ENCODE assay signal across 9 cellular contexts in the genomic region with DNA sequence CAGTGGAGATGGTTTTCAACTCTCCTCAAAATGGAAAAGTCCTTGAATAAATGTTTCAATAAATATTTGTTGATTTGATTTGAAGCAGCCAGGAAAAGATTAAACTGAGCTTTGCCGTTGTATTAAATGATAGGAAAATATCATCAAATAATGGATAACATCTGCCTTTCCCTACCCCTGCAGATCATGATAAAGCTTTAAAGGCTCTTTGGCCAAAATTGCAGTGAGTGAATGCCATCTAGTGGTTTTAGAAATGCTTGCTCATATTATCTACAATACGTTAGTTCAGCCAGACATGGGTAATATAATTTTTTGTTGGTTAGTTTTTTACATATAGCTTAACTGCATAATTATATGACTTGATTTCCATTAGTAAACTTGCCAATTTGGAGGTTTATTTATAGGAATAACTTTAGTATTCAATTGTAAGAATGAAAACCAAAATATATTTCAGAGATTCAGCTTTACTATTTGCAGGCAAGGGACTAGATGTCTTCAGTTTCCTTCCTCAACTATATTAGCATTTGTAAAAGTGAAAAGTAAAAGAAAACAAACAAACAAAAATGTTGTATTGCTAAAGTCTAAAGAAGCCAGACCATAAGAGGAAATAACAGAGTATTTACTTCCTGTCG.
A peak's percentile ranks its signal among the peaks of the same experiment; 100 is the strongest.
DNase-seq lines count a peak whose midpoint lies in the region; ATAC-seq, FAIRE-seq and TF ChIP-seq lines count a peak whose summit lies in the region.
"Had no signal": no experiment of that assay in that cellular context is flagged by ENCODE, and none has a peak within 500 bp of the region (broad histone marks: within the 10 kb centered on the region; RNA-seq: fewer than 3 reads in every experiment).

No MANE protein-coding gene starts in this region.

- H3K4me3 ChIP-seq in Caco-2 (ENCODE audit: low read depth, low read length) (no peak overlapping the region), PC-3 (ENCODE audit: low read length) (no peak overlapping the region), endothelial cell of umbilical vein (replicated peaks in 1 of 3; ENCODE audit: insufficient read depth in 1 of 3, low read depth in 1 of 3, low read length in 3 of 3) (no peak overlapping the region)
- no peak overlapping the region for H3K4me3 ChIP-seq in Jurkat, Clone E6-1 (ENCODE audit: low read length)
- H3K4me3 ChIP-seq: SJSA1 had no signal

- H3K79me2 ChIP-seq in PC-3 (ENCODE audit: low read length) (no peaks in the 10 kb centered on the region), endothelial cell of umbilical vein (ENCODE audit: control insufficient read depth, insufficient read depth, low read length) (no peaks in the 10 kb centered on the region)

- H3K9ac ChIP-seq in PC-3 (ENCODE audit: low read length), result no peak overlapping the region
- no peak overlapping the region for H3K9ac ChIP-seq in endothelial cell of umbilical vein (replicated peaks; ENCODE audit: extremely low read depth, insufficient read depth, low read length)

- intact Hi-C loops in Caco-2 (cut with micrococcal nuclease; ENCODE audit: unreplicated experiment) (loop anchor here (1.0 to 10.0 kb wide), 9 partner anchors 254 to 1936 kb away; no protein-coding TSS in a partner anchor), PC-3 (cut with micrococcal nuclease) (loop anchor here (1.0 to 10.0 kb wide), 10 partner anchors 254 to 1938 kb away; a partner anchor contains a TSS), endothelial cell of umbilical vein (cut with micrococcal nuclease) (loop anchor here (1.0 to 10.0 kb wide), 8 partner anchors 816 to 1938 kb away; a partner anchor contains a TSS)

- no peaks in the 10 kb centered on the region for H3K9me3 Mint-ChIP-seq in Caco-2 (ENCODE audit: unreplicated experiment)
- H3K9me3 Mint-ChIP-seq in stimulated activated memory B cell treated with anti-CD40 and anti-IgM and Interleukin-4, amounts not matched to agents 10 μg/mL and 1 μg/mL and 100 μg/mL, for 72 hours, result no peaks in the 10 kb centered on the region

- no peaks in the 10 kb centered on the region for H3K36me3 Mint-ChIP-seq in Caco-2 (ENCODE audit: insufficient read depth, unreplicated experiment)
- no peaks in the 10 kb centered on the region for H3K36me3 Mint-ChIP-seq in stimulated activated memory B cell treated with anti-CD40 and anti-IgM and Interleukin-4, amounts not matched to agents 10 μg/mL and 1 μg/mL and 100 μg/mL, for 72 hours

- ATAC-seq in PC-3, result peak; percentile 82
- ATAC-seq in stimulated activated memory B cell treated with anti-CD40 and anti-IgM and Interleukin-4, amounts not matched to agents 10 μg/mL and 1 μg/mL and 100 μg/mL, for 72 hours, result no peak

- FAIRE-seq in GM19239 (lab: Jason Lieb, UNC) (peak; percentile 80), endothelial cell of umbilical vein (lab: Jason Lieb, UNC) (peak; percentile 90)

- dilution Hi-C loops in endothelial cell of umbilical vein (cut with MboI; ENCODE audit: extremely low pct_ligation_motif_present, low sequenced_read_pairs), result no loop called here

- no peaks in the 10 kb centered on the region for H3K4me1 ChIP-seq in Caco-2
- H3K4me1 ChIP-seq in PC-3 (ENCODE audit: insufficient read depth, low read length), result no peaks in the 10 kb centered on the region
- H3K4me1 ChIP-seq in endothelial cell of umbilical vein (ENCODE audit: control insufficient read depth, extremely low read depth, insufficient read depth, low read length), result no peaks in the 10 kb centered on the region
- H3K4me1 ChIP-seq: SJSA1 had no signal

- H4K20me1 ChIP-seq in PC-3 (ENCODE audit: low read length) (no peaks in the 10 kb centered on the region), endothelial cell of umbilical vein (replicated peaks; ENCODE audit: control insufficient read depth, extremely low read depth, insufficient read depth, low read length) (no peaks in the 10 kb centered on the region)

- H3K27ac ChIP-seq in PC-3 (ENCODE audit: low read length) (no peak overlapping the region), endothelial cell of umbilical vein (ENCODE audit: insufficient read depth, low read depth, low read length) (no peak overlapping the region)
- H3K27ac ChIP-seq: SJSA1 had no signal

- POLR2A ChIA-PET in Caco-2 (lab: Charles Lee) (no interaction called here), PC-3 (lab: Charles Lee; ENCODE audit: unreplicated experiment) (interaction anchor here (0.7 kb wide), 1 partner anchor 143 kb away, joined by 4 read pairs; no protein-coding TSS in a partner anchor), endothelial cell of umbilical vein (lab: Charles Lee) (no interaction called here)

- peak; percentile 77 to 84 for TF ChIP-seq CTCF in Caco-2 (IDR thresholded peaks at IDR 0.05; ENCODE audit: insufficient read depth in 1 of 2, low read depth in 1 of 2, low read length in 1 of 2, severe bottlenecking in 1 of 2, unreplicated experiment in 1 of 2)
- peak; percentile 93 for TF ChIP-seq CTCF in PC-3 (conservative IDR thresholded peaks at IDR 0.05; ENCODE audit: low read depth, low read length)
- TF ChIP-seq CTCF in endothelial cell of umbilical vein (IDR thresholded peaks at IDR 0.05; ENCODE audit: extremely low read depth in 1 of 2, insufficient read depth in 1 of 2, low read depth in 1 of 2, low read length in 2 of 2), result peak; percentile 39 to 49

- H3K4me3 Mint-ChIP-seq in Caco-2 (ENCODE audit: unreplicated experiment), result no peak overlapping the region
- no peak overlapping the region for H3K4me3 Mint-ChIP-seq in stimulated activated memory B cell treated with anti-CD40 and anti-IgM and Interleukin-4, amounts not matched to agents 10 μg/mL and 1 μg/mL and 100 μg/mL, for 72 hours

- no peaks in the 10 kb centered on the region for H3K9me1 ChIP-seq in endothelial cell of umbilical vein (replicated peaks; ENCODE audit: control insufficient read depth, extremely low read depth, insufficient read depth, low read length)

- H3K4me2 ChIP-seq in PC-3 (ENCODE audit: low read length) (no peak overlapping the region), endothelial cell of umbilical vein (ENCODE audit: insufficient read depth, low read length) (no peak overlapping the region)

- H2AFZ ChIP-seq in PC-3 (ENCODE audit: low read length) (no peak overlapping the region), endothelial cell of umbilical vein (ENCODE audit: low read depth, low read length) (no peak overlapping the region)

- H3K4me1 Mint-ChIP-seq in Caco-2 (ENCODE audit: low read depth, unreplicated experiment), result no peaks in the 10 kb centered on the region
- no peaks in the 10 kb centered on the region for H3K4me1 Mint-ChIP-seq in stimulated activated memory B cell treated with anti-CD40 and anti-IgM and Interleukin-4, amounts not matched to agents 10 μg/mL and 1 μg/mL and 100 μg/mL, for 72 hours

- BruUV-seq in Caco-2 (replicated peaks; lab: Mats Ljungman, UMichigan) (no TSS peak), PC-3 (replicated peaks; lab: Mats Ljungman, UMichigan) (no TSS peak), endothelial cell of umbilical vein (replicated peaks; lab: Mats Ljungman, UMichigan) (no TSS peak)

- CTCF ChIA-PET in Caco-2 (lab: Charles Lee) (interaction anchor here (0.8 kb wide), 1 partner anchor 1253 kb away, joined by 3 read pairs; no protein-coding TSS in a partner anchor), PC-3 (lab: Charles Lee) (interaction anchor here (0.6 to 1.1 kb wide), 7 partner anchors 12 to 1909 kb away, joined by 3 to 7 read pairs (median 3); a partner anchor contains a TSS), endothelial cell of umbilical vein (lab: Charles Lee) (interaction anchor here (0.6 to 4.5 kb wide), 65 partner anchors 8 to 1989 kb away, joined by 3 to 68 read pairs (median 4); a partner anchor contains a TSS)

- no peak overlapping the region for H3K27ac Mint-ChIP-seq in Caco-2 (ENCODE audit: unreplicated experiment)
- no peak overlapping the region for H3K27ac Mint-ChIP-seq in stimulated activated memory B cell treated with anti-CD40 and anti-IgM and Interleukin-4, amounts not matched to agents 10 μg/mL and 1 μg/mL and 100 μg/mL, for 72 hours

- H3K27me3 Mint-ChIP-seq in Caco-2 (ENCODE audit: insufficient read depth, unreplicated experiment), result peaks cover 2% of the 10 kb centered on the region
- H3K27me3 Mint-ChIP-seq in stimulated activated memory B cell treated with anti-CD40 and anti-IgM and Interleukin-4, amounts not matched to agents 10 μg/mL and 1 μg/mL and 100 μg/mL, for 72 hours, result peaks cover 15% of the 10 kb centered on the region

- H3K9me2 ChIP-seq in PC-3 (replicated peaks; ENCODE audit: low read length), result no peaks in the 10 kb centered on the region

- TF ChIP-seq POLR2A in endothelial cell of umbilical vein (IDR thresholded peaks at IDR 0.05; ENCODE audit: low read depth, low read length), result no peak

- H3F3A ChIP-seq in PC-3 (ENCODE audit: low read length, unreplicated experiment), result no peaks in the 10 kb centered on the region

- peak in 1 of 2 experiments; percentile 50 for DNase-seq in Caco-2
- DNase-seq in GM19239 (ENCODE audit: insufficient read length, low spot score), result no peak
- DNase-seq in Jurkat, Clone E6-1 (ENCODE audit: low read depth, low spot score), result peak; percentile 38
- peak; percentile 83 for DNase-seq in PC-3
- DNase-seq in endothelial cell of umbilical vein (ENCODE audit: low read depth, low spot score), result peak; percentile 73
- DNase-seq in non-pigmented ciliary epithelial cell (ENCODE audit: low read depth), result peak; percentile 30
- DNase-seq in activated T-cell treated with anti-CD3 and anti-CD28 coated beads for 4 hours, result no peak

- H3K27me3 ChIP-seq in Caco-2 (replicated peaks; ENCODE audit: control insufficient read depth, insufficient read depth, low read length) (no peaks in the 10 kb centered on the region), PC-3 (ENCODE audit: low read length) (no peaks in the 10 kb centered on the region), endothelial cell of umbilical vein (ENCODE audit: control insufficient read depth in 2 of 2, insufficient read depth in 2 of 2, low read length in 2 of 2) (peaks cover 0 to 2% of the 10 kb centered on the region in 2 experiments)
- H3K27me3 ChIP-seq: SJSA1 had no signal

- H3K36me3 ChIP-seq in Caco-2 (ENCODE audit: control insufficient read depth, insufficient read depth, low read length), result no peaks in the 10 kb centered on the region
- no peaks in the 10 kb centered on the region for H3K36me3 ChIP-seq in PC-3 (ENCODE audit: low read depth, low read length)
- no peaks in the 10 kb centered on the region for H3K36me3 ChIP-seq in endothelial cell of umbilical vein (ENCODE audit: control insufficient read depth in 2 of 2, extremely low read depth in 1 of 2, insufficient read depth in 2 of 2, low read length in 2 of 2)
- H3K36me3 ChIP-seq: SJSA1 had no signal

- H3K9me3 ChIP-seq in Caco-2 (no peaks in the 10 kb centered on the region), PC-3 (ENCODE audit: low read length) (no peaks in the 10 kb centered on the region), endothelial cell of umbilical vein (replicated peaks; ENCODE audit: control insufficient read depth, insufficient read depth, low read length) (no peaks in the 10 kb centered on the region)
- H3K9me3 ChIP-seq: SJSA1 had no signal

TF ChIP-seq in endothelial cell of umbilical vein, 7 proteins besides CTCF, POLR2A, EP300 and RAD21 (continues in another document):
- TF ChIP-seq POLR2AphosphoS5 (IDR thresholded peaks at IDR 0.05; ENCODE audit: insufficient read depth, low read depth, low read length) (no peak), MYC (IDR thresholded peaks at IDR 0.05; ENCODE audit: low read depth, low read length) (no peak), JUN (IDR thresholded peaks at IDR 0.05; ENCODE audit: borderline replicate concordance, insufficient read depth, insufficient read length, low read depth) (no peak)

Comparison
In these comparisons a context has a peak if more than half of its experiments do, and no peak if none do; other contexts are left out.
1. DNase-seq: peak in Jurkat, Clone E6-1 (single experiment), PC-3 (single experiment), endothelial cell of umbilical vein (single experiment) and non-pigmented ciliary epithelial cell (single experiment); none in GM19239 (single experiment) and activated T-cell treated with anti-CD3 and anti-CD28 coated beads for 4 hours (single experiment).
2. Peak in every context shown above with its lines, with median percentiles within 50 percentile points of each other: CTCF ChIP-seq.